23 cellular contexts compared by ENCODE assay signal in genomic region chr2:58739033-58739432, GRCh38.
"Had no signal": no experiment of that assay in that cellular context is flagged by ENCODE, and none has a peak within 500 bp of the region (broad histone marks: within the 10 kb centered on the region; RNA-seq: fewer than 3 reads in every experiment).

No MANE protein-coding gene starts in this region.

- H3K27ac ChIP-seq: dorsolateral prefrontal cortex, esophagus squamous epithelium, gastroesophageal sphincter, left ventricle myocardium inferior, neutrophil, parathyroid adenoma, tibial artery had no signal

- H3K4me3 Mint-ChIP-seq: activated naive CD4-positive, alpha-beta T cell treated with anti-CD3 and anti-CD28 coated beads, Interleukin-2, amount 50 U/mL, for 24 hours; brain; effector memory CD8-positive, alpha-beta T cell; nephron; stimulated activated effector memory CD8-positive, alpha-beta T cell treated with anti-CD3 and anti-CD28 coated beads, Interleukin-12 subunit alpha, Interleukin-12 subunit beta, amount 100 ng/mL, for 72 hours; stimulated activated naive CD8-positive, alpha-beta T cell treated with anti-CD3 and anti-CD28 coated beads, Interleukin-15, amount 100 ng/mL, for 72 hours; WTC11 had no signal

- H3K9ac ChIP-seq: parathyroid adenoma had no signal

- H3K4me1 Mint-ChIP-seq: activated naive CD4-positive, alpha-beta T cell treated with anti-CD3 and anti-CD28 coated beads, Interleukin-2, amount 50 U/mL, for 24 hours; nephron; stimulated activated effector memory CD8-positive, alpha-beta T cell treated with anti-CD3 and anti-CD28 coated beads, Interleukin-12 subunit alpha, Interleukin-12 subunit beta, amount 100 ng/mL, for 72 hours; stimulated activated naive CD8-positive, alpha-beta T cell treated with anti-CD3 and anti-CD28 coated beads, Interleukin-15, amount 100 ng/mL, for 72 hours had no signal

- H3K27ac Mint-ChIP-seq: activated naive CD4-positive, alpha-beta T cell treated with anti-CD3 and anti-CD28 coated beads, Interleukin-2, amount 50 U/mL, for 24 hours; brain; effector memory CD8-positive, alpha-beta T cell; nephron; stimulated activated effector memory CD8-positive, alpha-beta T cell treated with anti-CD3 and anti-CD28 coated beads, Interleukin-12 subunit alpha, Interleukin-12 subunit beta, amount 100 ng/mL, for 72 hours; stimulated activated naive CD8-positive, alpha-beta T cell treated with anti-CD3 and anti-CD28 coated beads, Interleukin-15, amount 100 ng/mL, for 72 hours; WTC11 had no signal

- H3K36me3 ChIP-seq: esophagus squamous epithelium, gastroesophageal sphincter, left ventricle myocardium inferior, neutrophil, tibial artery had no signal

- H3K9me3 Mint-ChIP-seq: activated naive CD4-positive, alpha-beta T cell treated with anti-CD3 and anti-CD28 coated beads, Interleukin-2, amount 50 U/mL, for 24 hours; brain; nephron; stimulated activated naive CD8-positive, alpha-beta T cell treated with anti-CD3 and anti-CD28 coated beads, Interleukin-15, amount 100 ng/mL, for 72 hours had no signal

- H3K36me3 Mint-ChIP-seq: activated naive CD4-positive, alpha-beta T cell treated with anti-CD3 and anti-CD28 coated beads, Interleukin-2, amount 50 U/mL, for 24 hours; brain; stimulated activated effector memory CD8-positive, alpha-beta T cell treated with anti-CD3 and anti-CD28 coated beads, Interleukin-12 subunit alpha, Interleukin-12 subunit beta, amount 100 ng/mL, for 72 hours; WTC11 had no signal

- H3K27me3 ChIP-seq: dorsolateral prefrontal cortex, esophagus squamous epithelium, gastroesophageal sphincter, neutrophil, tibial artery had no signal

- H3K9me3 ChIP-seq: esophagus squamous epithelium, gastroesophageal sphincter, left ventricle myocardium inferior, neutrophil, tibial artery had no signal

- H3K4me3 ChIP-seq: dorsolateral prefrontal cortex, esophagus squamous epithelium, gastroesophageal sphincter, left ventricle myocardium inferior, tibial artery had no signal

- H3K4me1 ChIP-seq: esophagus squamous epithelium, gastroesophageal sphincter, left ventricle myocardium inferior, parathyroid adenoma, tibial artery had no signal

- DNase-seq: activated gamma-delta T cell treated with Interleukin-2 at 50 U/mL for 16 hours; activated T-cell treated with anti-CD3 and anti-CD28 coated beads, Interleukin-2, amount 50 U/mL, for 1 hour; anterior cingulate cortex; central memory CD4-positive, alpha-beta T cell; dorsolateral prefrontal cortex; effector memory CD8-positive, alpha-beta T cell; esophagus squamous epithelium; head of caudate nucleus; hypothalamus; left ventricle myocardium inferior; mesenchymal stem cell; right cardiac atrium; stimulated activated naive CD8-positive, alpha-beta T cell treated with anti-CD3 and anti-CD28 coated beads, Interleukin-15, amount 100 ng/mL, for 72 hours; T-helper 9 cell; tibial artery had no signal

- H2AFZ ChIP-seq: parathyroid adenoma had no signal

- H3K79me2 ChIP-seq: parathyroid adenoma had no signal

- H3K27me3 Mint-ChIP-seq: brain; effector memory CD8-positive, alpha-beta T cell; stimulated activated naive CD8-positive, alpha-beta T cell treated with anti-CD3 and anti-CD28 coated beads, Interleukin-15, amount 100 ng/mL, for 72 hours had no signal
